18 cellular contexts compared by ENCODE assay signal in the genomic region with DNA sequence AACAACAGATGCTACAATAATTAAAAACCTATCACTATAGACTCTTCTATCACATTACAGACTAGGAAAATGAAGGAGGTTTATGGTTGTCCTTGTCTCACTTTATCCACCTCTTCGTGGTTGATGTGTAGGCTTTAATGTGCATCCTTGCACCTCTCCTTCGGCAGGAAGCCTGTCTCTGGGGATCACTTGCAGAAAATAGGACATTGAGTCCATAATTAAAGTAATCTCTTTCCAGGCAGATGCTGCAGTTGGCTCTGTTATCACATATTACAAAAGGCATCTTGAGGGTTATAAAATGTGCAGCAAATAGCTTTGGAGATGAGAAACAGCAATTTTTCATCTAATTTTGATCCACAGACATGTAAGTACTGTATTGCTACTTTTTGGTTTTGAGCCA.
DNase-seq lines count a peak whose midpoint lies in the region; ATAC-seq and TF ChIP-seq lines count a peak whose summit lies in the region.
"Had no signal": no experiment of that assay in that cellular context is flagged by ENCODE, and none has a peak within 500 bp of the region (broad histone marks: within the 10 kb centered on the region; RNA-seq: fewer than 3 reads in every experiment).

No MANE protein-coding gene starts in this region.

- no peaks in the 10 kb centered on the region for H3K4me1 ChIP-seq in Peyer's patch
- H3K4me1 ChIP-seq: SJCRH30 had no signal

- H3K27ac ChIP-seq in WERI-Rb-1 (peak overlapping the region; percentile 14; the same call in 1 of the 2 replicates), Peyer's patch (no peak overlapping the region)
- H3K27ac ChIP-seq: 22Rv1, SJCRH30 had no signal

- peak; percentile 20 for DNase-seq in DMS 273 (lab: John Stamatoyannopoulos, UW; ENCODE audit: unreplicated experiment)
- DNase-seq in DMS 273 treated with DMSO at 0.1 percent for 48 hours (lab: John Stamatoyannopoulos, UW), result no peak
- peak; percentile 72 to 84 for DNase-seq in NCI-H1930 (lab: John Stamatoyannopoulos, UW)
- DNase-seq in NCI-H524 treated with DMSO at 0.1 percent for 48 hours (lab: John Stamatoyannopoulos, UW), result peak; percentile 98
- DNase-seq in WERI-Rb-1, result peak; percentile 76
- DNase-seq in Peyer's patch, result no peak
- no peak for DNase-seq in lower leg skin (ENCODE audit: low spot score in 2 of 2)
- DNase-seq: CD4-positive, alpha-beta memory T cell; DND-41; GDM1; NCI-H446; OCI-M1; RPMI8226; SJCRH30 had no signal

- TF ChIP-seq CTCF in WERI-Rb-1 (IDR thresholded peaks at IDR 0.05; ENCODE audit: low read depth, low read length) (no peak), Peyer's patch (IDR thresholded peaks at IDR 0.05) (no peak), lower leg skin (IDR thresholded peaks at IDR 0.05) (no peak)

- intact Hi-C loops in lower leg skin (cut with DNase I; ENCODE audit: low total_unique reads), result no loop called here

- 60 to 66% methylated on average over 2 of the region's 2 CpGs for WGBS in lower leg skin, 2 donors

- no peak for ATAC-seq in HG03045 (IDR thresholded peaks at IDR 0.05; ENCODE audit: unreplicated experiment)
- ATAC-seq: GM12878, GM23338 had no signal

- H3K9me3 ChIP-seq in WERI-Rb-1 (ENCODE audit: severe bottlenecking) (no peaks in the 10 kb centered on the region), Peyer's patch (no peaks in the 10 kb centered on the region)
- H3K9me3 ChIP-seq: SJCRH30 had no signal

- H3K27me3 ChIP-seq in WERI-Rb-1 (ENCODE audit: insufficient read depth, low read depth, severe bottlenecking) (no peaks in the 10 kb centered on the region), Peyer's patch (no peaks in the 10 kb centered on the region)
- H3K27me3 ChIP-seq: SJCRH30 had no signal

- H3K4me3 ChIP-seq in WERI-Rb-1 (ENCODE audit: low read depth, low read length), result no peak overlapping the region
- no peak overlapping the region for H3K4me3 ChIP-seq in Peyer's patch
- no peak overlapping the region for H3K4me3 ChIP-seq in lower leg skin (ENCODE audit: low read depth, poor library complexity, severe bottlenecking)
- H3K4me3 ChIP-seq: GM12878, GM23338, SJCRH30 had no signal

- no peaks in the 10 kb centered on the region for H3K36me3 ChIP-seq in WERI-Rb-1
- H3K36me3 ChIP-seq in Peyer's patch, result no peaks in the 10 kb centered on the region
- H3K36me3 ChIP-seq: SJCRH30 had no signal

- TF ChIP-seq POLR2A in Peyer's patch (IDR thresholded peaks at IDR 0.05), result no peak
- TF ChIP-seq POLR2A in lower leg skin (IDR thresholded peaks at IDR 0.05), result no peak

Comparison
In these comparisons a context has a peak if more than half of its experiments do, and no peak if none do; other contexts are left out.
1. DNase-seq: peak in DMS 273 (single experiment), NCI-H1930 (2 of 2), NCI-H524 treated with DMSO at 0.1 percent for 48 hours (single experiment) and WERI-Rb-1 (single experiment); none in DMS 273 treated with DMSO at 0.1 percent for 48 hours (single experiment), Peyer's patch (0 of 3) and lower leg skin (0 of 2).